29 cellular contexts compared by ENCODE assay signal in genomic region chr1:187894349-187894748, GRCh38.
"Had no signal": no experiment of that assay in that cellular context is flagged by ENCODE, and none has a peak within 500 bp of the region (broad histone marks: within the 10 kb centered on the region; RNA-seq: fewer than 3 reads in every experiment).

No MANE protein-coding gene starts in this region.

- H3K9me3 ChIP-seq: esophagus squamous epithelium, gastroesophageal sphincter, heart right ventricle had no signal

- FAIRE-seq: astrocyte, bronchial epithelial cell had no signal

- H3K4me3 ChIP-seq: coronary artery, dorsolateral prefrontal cortex, esophagus squamous epithelium, gastroesophageal sphincter, heart right ventricle had no signal

- H3K4me1 ChIP-seq: esophagus squamous epithelium, gastroesophageal sphincter, heart right ventricle had no signal

- DNase-seq: activated CD4-positive, alpha-beta memory T cell treated with anti-CD3 and anti-CD28 coated beads, Interleukin-2, amount 10 ng/mL, durations not matched to agents 7 days and 5 days; activated CD4-positive, alpha-beta T cell treated with anti-CD3 and anti-CD28 coated beads, Interleukin-2, amount 10 ng/mL, durations not matched to agents 7 days and 5 days; activated CD4-positive, alpha-beta T cell treated with anti-CD3 and anti-CD28 coated beads, Interleukin-2, amount 50 U/mL, for 4 hours; activated CD4-positive, CD25-positive, alpha-beta regulatory T cell; activated CD4-positive, CD25-positive, alpha-beta regulatory T cell treated with anti-CD3 and anti-CD28 coated beads, Interleukin-2, amount 50 U/mL, for 72 hours; activated CD8-positive, alpha-beta memory T cell treated with anti-CD3 and anti-CD28 coated beads, Interleukin-2, amount 50 U/mL, for 48 hours; activated effector memory CD4-positive, alpha-beta T cell treated with Interleukin-2 at 50 U/mL for 16 hours; activated gamma-delta T cell treated with Interleukin-2 at 50 U/mL for 16 hours; activated naive CD4-positive, alpha-beta T cell treated with anti-CD3 and anti-CD28 coated beads, Interleukin-2, amount 50 U/mL, for 16 hours; activated naive CD4-positive, alpha-beta T cell treated with Interleukin-2 at 50 U/mL for 16 hours; activated T-cell treated with anti-CD3 and anti-CD28 coated beads for 4 hours; activated T-cell treated with anti-CD3 and anti-CD28 coated beads, Interleukin-2, amount 50 U/mL, for 24 hours; amniotic stem cell; anterior cingulate cortex; brain microvascular endothelial cell; dorsolateral prefrontal cortex; effector memory CD4-positive, alpha-beta T cell; endodermal cell; erythroblast; esophagus squamous epithelium; foreskin melanocyte; heart right ventricle; T-helper 1 cell; T-helper 17 cell; T1000 had no signal

- H3K27ac ChIP-seq: brain microvascular endothelial cell, coronary artery, dorsolateral prefrontal cortex, esophagus squamous epithelium, gastroesophageal sphincter, heart right ventricle had no signal

- H3K36me3 ChIP-seq: brain microvascular endothelial cell, esophagus squamous epithelium, gastroesophageal sphincter, heart right ventricle had no signal

- H3K27me3 ChIP-seq: brain microvascular endothelial cell, dorsolateral prefrontal cortex, esophagus squamous epithelium, gastroesophageal sphincter, heart right ventricle had no signal

- ATAC-seq: gastroesophageal sphincter, heart right ventricle, T-helper 17 cell had no signal
